In the genomic region with DNA sequence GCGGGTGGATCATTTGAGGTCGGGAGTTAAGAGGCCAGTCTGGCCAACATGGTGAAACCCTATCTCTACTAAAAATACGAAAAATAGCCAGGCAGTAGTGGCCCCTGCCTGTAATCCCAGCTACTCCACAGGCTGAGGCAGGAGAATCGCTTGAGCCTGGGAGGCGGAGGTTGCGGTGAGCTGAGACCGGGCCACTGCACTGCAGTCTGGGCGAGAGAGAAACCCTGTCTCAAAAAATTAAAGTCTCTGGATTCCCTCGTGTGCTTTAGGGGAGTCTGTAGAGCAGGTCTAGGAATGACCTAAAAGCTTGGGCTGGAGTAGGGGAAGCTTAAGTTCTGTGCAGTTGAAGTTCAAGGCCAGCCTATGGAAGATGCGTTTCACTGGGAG, we compare ENCODE assay signal across 8 cellular contexts. TPM values are rescaled to one million over a fixed set of nuclear protein-coding genes. Genes with fewer than 3 reads are reported as not detected.
DNase-seq lines count a peak whose midpoint lies in the region; ATAC-seq and TF ChIP-seq lines count a peak whose summit lies in the region.

No MANE protein-coding gene starts in this region.

- intact Hi-C loops in Right ventricle myocardium inferior (cut with DNase I): loop anchor here (2.0 to 5.0 kb wide), 2 partner anchors 67 to 147 kb away; a partner anchor contains a TSS
- intact Hi-C loops in mammary epithelial cell (cut with micrococcal nuclease): loop anchor here (5.0 kb wide), 1 partner anchor 377 kb away; no protein-coding TSS in a partner anchor
- intact Hi-C loops in aorta (cut with DNase I): loop anchor here in 1 of 2 donors (5.0 kb wide), 1 partner anchor 78 kb away; a partner anchor contains a TSS

- CTCF ChIA-PET in mammary epithelial cell (lab: Charles Lee; ENCODE audit: low non-redundant PET): no interaction called here

- H4K20me1 ChIP-seq in mammary epithelial cell (ENCODE audit: insufficient read depth, low read length): no peaks in the 10 kb centered on the region

- TF ChIP-seq CTCF in right atrium auricular region (IDR thresholded peaks at IDR 0.05) (no peak), mammary epithelial cell (conservative IDR thresholded peaks at IDR 0.05 in 1 of 2, IDR thresholded peaks at IDR 0.05 in 1 of 2; ENCODE audit: extremely low read depth in 1 of 2, insufficient read depth in 1 of 2, low read depth in 1 of 2, low read length in 2 of 2) (no peak)

- H3K27me3 ChIP-seq in right atrium auricular region (no peaks in the 10 kb centered on the region), mammary epithelial cell (ENCODE audit: insufficient read depth, low read length) (no peaks in the 10 kb centered on the region), mononuclear cell (ENCODE audit: insufficient read depth, low read length) (no peaks in the 10 kb centered on the region), aorta (ENCODE audit: control insufficient read depth in 1 of 2, insufficient read depth in 2 of 2, low read length in 1 of 2) (no peaks in the 10 kb centered on the region)

- H3K9me3 ChIP-seq in right atrium auricular region (no peaks in the 10 kb centered on the region), mammary epithelial cell (replicated peaks; ENCODE audit: insufficient read depth, low read length) (no peaks in the 10 kb centered on the region), mononuclear cell (ENCODE audit: low read depth, low read length) (no peaks in the 10 kb centered on the region), aorta (ENCODE audit: control insufficient read depth, low read length) (no peaks in the 10 kb centered on the region)

- dilution Hi-C loops in mammary epithelial cell (cut with HindIII; ENCODE audit: low sequenced_read_pairs): no loop called here

- ATAC-seq in Right ventricle myocardium inferior (no peak), aorta (ENCODE audit: low FRiP score) (no peak), GM19455 (IDR thresholded peaks at IDR 0.05; ENCODE audit: unreplicated experiment) (no peak)

- no TSS peak for BruUV-seq in mammary epithelial cell (replicated peaks; lab: Mats Ljungman, UMichigan)

- 73% methylated on average over 10 of the region's 10 CpGs for WGBS in mammary epithelial cell (ENCODE audit: low coverage, missing lambda C conversion rate)
- 55 to 60% methylated on average over 10 of the region's 10 CpGs for WGBS in aorta, 2 donors

- peaks cover 34% of the 10 kb centered on the region for H3K79me2 ChIP-seq in mammary epithelial cell (ENCODE audit: insufficient read depth, low read length)

- H3K27ac ChIP-seq in right atrium auricular region (peak overlapping the region; percentile 93 to 99), mammary epithelial cell (ENCODE audit: insufficient read depth, low read depth, low read length) (peak overlapping the region; percentile 89), aorta (ENCODE audit: low read depth in 1 of 2, low read length in 2 of 2) (peak overlapping the region in 1 of 2 donors; percentile 34)

- H3K4me2 ChIP-seq in mammary epithelial cell (ENCODE audit: insufficient read depth, low read depth, low read length): peak overlapping the region; percentile 95

- H3K36me3 ChIP-seq in right atrium auricular region (no peaks in the 10 kb centered on the region), mammary epithelial cell (ENCODE audit: insufficient read depth, low read length) (peaks cover 3% of the 10 kb centered on the region), aorta (ENCODE audit: control insufficient read depth in 1 of 2, insufficient read depth in 2 of 2, low read length in 1 of 2) (no peaks in the 10 kb centered on the region)

- H3K4me3 ChIP-seq in right atrium auricular region (peak overlapping the region; percentile 73 to 97), mammary epithelial cell (replicated peaks in 1 of 3; ENCODE audit: insufficient read depth in 1 of 3, low read depth in 2 of 3, low read length in 3 of 3) (peak overlapping the region; percentile 79 to 100 (median 96)), mononuclear cell (ENCODE audit: low read length) (peak overlapping the region; percentile 63), aorta (ENCODE audit: low read length in 2 of 2) (peak overlapping the region; percentile 12 to 31)

- H3K9ac ChIP-seq in mammary epithelial cell (ENCODE audit: insufficient read depth, low read length): peak overlapping the region; percentile 48

- in situ Hi-C loops in mammary epithelial cell (cut with MboI; ENCODE audit: low sequenced_read_pairs in 2 of 2): loop anchor here in 1 of 2 donors (25.0 kb wide), 1 partner anchor 147 kb away; no protein-coding TSS in a partner anchor

- H2AFZ ChIP-seq in mammary epithelial cell (ENCODE audit: low read depth, low read length): peak overlapping the region; percentile 92

- DNase-seq in right atrium auricular region (ENCODE audit: low spot score): no peak
- no peak for DNase-seq in Right ventricle myocardium inferior (ENCODE audit: missing footprints)
- DNase-seq in mammary epithelial cell: no peak
- DNase-seq in aorta: peak in 1 of 2 donors; percentile 50
- no peak for DNase-seq in NCI-H2196 treated with DMSO at 0.1 percent for 48 hours (lab: John Stamatoyannopoulos, UW; ENCODE audit: unreplicated experiment)
- DNase-seq in NCI-H748 treated with DMSO at 0.1 percent for 48 hours (lab: John Stamatoyannopoulos, UW): no peak

- H3K4me1 ChIP-seq in right atrium auricular region (peaks cover 0 to 26% of the 10 kb centered on the region in 2 donors), mammary epithelial cell (ENCODE audit: insufficient read depth, low read length) (peaks cover 12% of the 10 kb centered on the region), mononuclear cell (ENCODE audit: insufficient read depth, low read length) (peaks cover 14% of the 10 kb centered on the region), aorta (ENCODE audit: control insufficient read depth in 1 of 2, insufficient read depth in 2 of 2, low read length in 2 of 2) (no peaks in the 10 kb centered on the region)

RNA-seq across cellular contexts. Expression of a gene that starts 0.7 kb away (rescaled TPM):
- total RNA-seq in right atrium auricular region (10 to 100 TPM in 1 of 2 donors, 1 to 10 TPM in 1; 9.7 to 17.0 TPM), Right ventricle myocardium inferior (6.8 TPM), mammary epithelial cell (10 to 100 TPM; 18.5 to 23.3 TPM), mononuclear cell (4.4 TPM), aorta (10 to 100 TPM; 22.4 to 35.0 TPM)
- polyA plus RNA-seq in mammary epithelial cell (16.1 TPM), aorta (10 to 100 TPM; 10.5 to 26.6 TPM)
- 31.5 TPM for polyA minus RNA-seq in mammary epithelial cell

RNA-seq across cellular contexts. Expression of a gene that starts 13.0 kb away (rescaled TPM):
- total RNA-seq in right atrium auricular region (10 to 100 TPM in 1 of 2 donors, 1 to 10 TPM in 1; 6.2 to 11.5 TPM), Right ventricle myocardium inferior (4.3 TPM), mammary epithelial cell (10 to 100 TPM; 27.0 to 45.1 TPM), mononuclear cell (31.0 TPM), aorta (10 to 100 TPM in 1 of 2 donors, 1 to 10 TPM in 1; 7.9 to 12.5 TPM)
- polyA plus RNA-seq in mammary epithelial cell (37.6 TPM), aorta (10 to 100 TPM in 1 of 2 donors, 1 to 10 TPM in 1; 5.0 to 11.4 TPM)
- 48.5 TPM for polyA minus RNA-seq in mammary epithelial cell

RNA-seq across cellular contexts. Expression of a gene that starts 13.0 kb away (rescaled TPM):
- total RNA-seq in right atrium auricular region: 1 to 10 TPM in 1 of 2 donors, under 1 TPM in 1; 0.16 to 4.1 TPM
- total RNA-seq in Right ventricle myocardium inferior: 1.2 TPM
- total RNA-seq in mammary epithelial cell: 10 to 100 TPM in 1 of 2 donors, 1 to 10 TPM in 1; 1.0 to 49.9 TPM
- polyA plus RNA-seq in mammary epithelial cell: 38.5 TPM
- polyA minus RNA-seq in mammary epithelial cell: 139 TPM
- 0.84 TPM for total RNA-seq in mononuclear cell
- 1 to 10 TPM in 1 of 2 donors, under 1 TPM in 1; 0.84 to 1.6 TPM for total RNA-seq in aorta
- polyA plus RNA-seq in aorta: 1 to 10 TPM in 1 of 2 donors, under 1 TPM in 1; 0.20 to 6.1 TPM

RNA-seq across cellular contexts. Expression of a gene that starts 33.2 kb away (rescaled TPM):
- total RNA-seq in right atrium auricular region (not detected), Right ventricle myocardium inferior (not detected), mammary epithelial cell (not detected), mononuclear cell (not detected), aorta (not detected)
- polyA plus RNA-seq in mammary epithelial cell (not detected), aorta (not detected)
- polyA minus RNA-seq in mammary epithelial cell: not detected

RNA-seq across cellular contexts. Expression of a gene that starts 55.2 kb away (rescaled TPM):
- total RNA-seq in right atrium auricular region (1 to 10 TPM in 1 of 2 donors, under 1 TPM in 1; 0.59 to 3.0 TPM), Right ventricle myocardium inferior (3.2 TPM), mammary epithelial cell (not detected), mononuclear cell (not detected), aorta (1 to 10 TPM; 7.8 to 8.1 TPM)
- polyA plus RNA-seq in mammary epithelial cell (not detected), aorta (1 to 10 TPM; 1.8 to 7.9 TPM)
- not detected for polyA minus RNA-seq in mammary epithelial cell

Comparison
In these comparisons a context has a peak if more than half of its experiments do, and no peak if none do; other contexts are left out.
1. H3K4me3 ChIP-seq: peak in every context shown above with its lines; median percentile 96 in mammary epithelial cell; 85 in right atrium auricular region; 63 in mononuclear cell; 22 in aorta.